ENCODE assay signal across 1 cellular context in the genomic region with DNA sequence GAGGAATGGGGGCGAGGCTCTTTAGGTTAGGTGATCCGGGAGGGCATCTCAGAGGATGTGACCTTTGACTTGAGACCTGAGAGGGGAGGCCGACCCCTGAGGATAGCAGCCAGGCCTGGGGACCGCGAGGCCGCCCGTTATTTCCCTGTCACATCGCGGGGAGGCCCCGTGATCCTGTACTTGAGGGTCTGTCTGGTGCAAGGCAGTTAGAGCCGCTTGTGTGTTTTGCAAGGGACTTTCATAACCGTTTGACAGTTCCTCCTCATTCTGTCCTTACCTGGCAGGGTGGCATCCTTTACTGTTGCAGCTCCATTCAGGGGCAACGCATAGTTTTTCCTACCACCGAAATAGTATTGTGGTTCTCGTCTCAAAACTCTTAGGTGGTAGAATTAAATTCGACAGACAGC.
A peak's percentile ranks its signal among the peaks of the same experiment; 100 is the strongest.
TF ChIP-seq lines count a peak whose summit lies in the region.

No MANE protein-coding gene starts in this region.

TF ChIP-seq in H1, 55 proteins besides CTCF, POLR2A, EP300 and RAD21 (continued from another document):
- TF ChIP-seq CHD2 (IDR thresholded peaks at IDR 0.05; ENCODE audit: low read length) (no peak), MAFK (IDR thresholded peaks at IDR 0.05; ENCODE audit: low read depth, low read length) (no peak), SP4 (IDR thresholded peaks at IDR 0.05; ENCODE audit: low read length) (no peak), KDM5A (IDR thresholded peaks at IDR 0.05; ENCODE audit: low read length) (no peak), USF2 (IDR thresholded peaks at IDR 0.05; ENCODE audit: low read length) (0 out of 2 replicates have a peak, but pooled peaks have one; percentile 1), CREB1 (IDR thresholded peaks at IDR 0.05) (no peak), TEAD4 (IDR thresholded peaks at IDR 0.05; ENCODE audit: low read depth, low read length) (no peak)
